1 cellular context compared by ENCODE assay signal in the genomic region with DNA sequence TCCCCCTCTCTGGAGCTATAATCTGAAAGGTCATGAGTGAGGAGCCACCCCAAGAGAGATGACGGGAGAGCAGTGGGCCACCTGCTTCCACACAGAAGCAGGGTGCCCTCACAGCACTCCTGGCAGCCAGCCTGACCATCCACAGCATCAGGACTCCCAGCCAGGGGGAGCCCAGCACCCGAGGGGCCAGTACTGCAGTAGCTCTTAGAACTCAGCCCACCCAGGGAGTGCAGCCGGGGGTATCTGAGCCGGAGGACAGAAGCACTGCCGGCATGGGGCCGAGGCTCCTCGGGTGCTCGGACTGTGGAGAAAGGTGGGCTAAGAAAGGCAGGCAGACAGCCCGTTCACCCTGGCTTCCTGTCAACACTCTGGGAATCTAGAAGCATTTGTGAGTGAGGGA.
TF ChIP-seq lines count a peak whose summit lies in the region.

No MANE protein-coding gene starts in this region.

TF ChIP-seq in HepG2, 621 proteins besides CTCF, POLR2A, EP300 and RAD21:
- TF ChIP-seq, protein P1, sequence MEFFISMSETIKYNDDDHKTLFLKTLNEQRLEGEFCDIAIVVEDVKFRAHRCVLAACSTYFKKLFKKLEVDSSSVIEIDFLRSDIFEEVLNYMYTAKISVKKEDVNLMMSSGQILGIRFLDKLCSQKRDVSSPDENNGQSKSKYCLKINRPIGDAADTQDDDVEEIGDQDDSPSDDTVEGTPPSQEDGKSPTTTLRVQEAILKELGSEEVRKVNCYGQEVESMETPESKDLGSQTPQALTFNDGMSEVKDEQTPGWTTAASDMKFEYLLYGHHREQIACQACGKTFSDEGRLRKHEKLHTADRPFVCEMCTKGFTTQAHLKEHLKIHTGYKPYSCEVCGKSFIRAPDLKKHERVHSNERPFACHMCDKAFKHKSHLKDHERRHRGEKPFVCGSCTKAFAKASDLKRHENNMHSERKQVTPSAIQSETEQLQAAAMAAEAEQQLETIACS (CRISPR knock-in tag; IDR thresholded peaks at IDR 0.05) = no peak
- TF ChIP-seq MATR3 (CRISPR knock-in tag; IDR thresholded peaks at IDR 0.05) (no peak), ZNF367 (CRISPR knock-in tag; IDR thresholded peaks at IDR 0.05; ENCODE audit: borderline replicate concordance) (no peak), NONO (IDR thresholded peaks at IDR 0.05) (no peak), NONO (CRISPR knock-in tag; conservative IDR thresholded peaks at IDR 0.05) (no peak), FOXO1 (CRISPR knock-in tag; IDR thresholded peaks at IDR 0.05) (no peak), ADNP (CRISPR knock-in tag; IDR thresholded peaks at IDR 0.05) (no peak), ZNF101 (CRISPR knock-in tag; IDR thresholded peaks at IDR 0.05; ENCODE audit: borderline replicate concordance, low read depth) (no peak), CHD4 (IDR thresholded peaks at IDR 0.05; ENCODE audit: borderline replicate concordance, low read length) (no peak), ASH2L (IDR thresholded peaks at IDR 0.05; ENCODE audit: insufficient read length, low read depth, low read length) (no peak), ZMYM3 (CRISPR knock-in tag; IDR thresholded peaks at IDR 0.05) (no peak), ZNF670 (CRISPR knock-in tag; IDR thresholded peaks at IDR 0.05; ENCODE audit: borderline replicate concordance) (no peak), ZFP36 (IDR thresholded peaks at IDR 0.05; ENCODE audit: borderline replicate concordance, low read depth, low read length, partially characterized antibody) (no peak), TEAD3 (CRISPR knock-in tag; optimal IDR thresholded peaks at IDR 0.05; ENCODE audit: borderline replicate concordance) (no peak), SAFB2 (CRISPR knock-in tag; IDR thresholded peaks at IDR 0.05; ENCODE audit: borderline replicate concordance, low read depth) (no peak), KLF15 (CRISPR knock-in tag; IDR thresholded peaks at IDR 0.05; ENCODE audit: borderline replicate concordance) (no peak)
- TF ChIP-seq, protein P2, sequence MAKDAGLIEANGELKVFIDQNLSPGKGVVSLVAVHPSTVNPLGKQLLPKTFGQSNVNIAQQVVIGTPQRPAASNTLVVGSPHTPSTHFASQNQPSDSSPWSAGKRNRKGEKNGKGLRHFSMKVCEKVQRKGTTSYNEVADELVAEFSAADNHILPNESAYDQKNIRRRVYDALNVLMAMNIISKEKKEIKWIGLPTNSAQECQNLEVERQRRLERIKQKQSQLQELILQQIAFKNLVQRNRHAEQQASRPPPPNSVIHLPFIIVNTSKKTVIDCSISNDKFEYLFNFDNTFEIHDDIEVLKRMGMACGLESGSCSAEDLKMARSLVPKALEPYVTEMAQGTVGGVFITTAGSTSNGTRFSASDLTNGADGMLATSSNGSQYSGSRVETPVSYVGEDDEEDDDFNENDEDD (CRISPR knock-in tag; IDR thresholded peaks at IDR 0.05; ENCODE audit: borderline replicate concordance) = no peak
- TF ChIP-seq, protein P3, sequence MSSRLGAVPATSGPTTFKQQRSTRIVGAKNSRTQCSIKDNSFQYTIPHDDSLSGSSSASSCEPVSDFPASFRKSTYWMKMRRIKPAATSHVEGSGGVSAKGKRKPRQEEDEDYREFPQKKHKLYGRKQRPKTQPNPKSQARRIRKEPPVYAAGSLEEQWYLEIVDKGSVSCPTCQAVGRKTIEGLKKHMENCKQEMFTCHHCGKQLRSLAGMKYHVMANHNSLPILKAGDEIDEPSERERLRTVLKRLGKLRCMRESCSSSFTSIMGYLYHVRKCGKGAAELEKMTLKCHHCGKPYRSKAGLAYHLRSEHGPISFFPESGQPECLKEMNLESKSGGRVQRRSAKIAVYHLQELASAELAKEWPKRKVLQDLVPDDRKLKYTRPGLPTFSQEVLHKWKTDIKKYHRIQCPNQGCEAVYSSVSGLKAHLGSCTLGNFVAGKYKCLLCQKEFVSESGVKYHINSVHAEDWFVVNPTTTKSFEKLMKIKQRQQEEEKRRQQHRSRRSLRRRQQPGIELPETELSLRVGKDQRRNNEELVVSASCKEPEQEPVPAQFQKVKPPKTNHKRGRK (CRISPR knock-in tag; IDR thresholded peaks at IDR 0.05) = no peak
- TF ChIP-seq, protein P4, sequence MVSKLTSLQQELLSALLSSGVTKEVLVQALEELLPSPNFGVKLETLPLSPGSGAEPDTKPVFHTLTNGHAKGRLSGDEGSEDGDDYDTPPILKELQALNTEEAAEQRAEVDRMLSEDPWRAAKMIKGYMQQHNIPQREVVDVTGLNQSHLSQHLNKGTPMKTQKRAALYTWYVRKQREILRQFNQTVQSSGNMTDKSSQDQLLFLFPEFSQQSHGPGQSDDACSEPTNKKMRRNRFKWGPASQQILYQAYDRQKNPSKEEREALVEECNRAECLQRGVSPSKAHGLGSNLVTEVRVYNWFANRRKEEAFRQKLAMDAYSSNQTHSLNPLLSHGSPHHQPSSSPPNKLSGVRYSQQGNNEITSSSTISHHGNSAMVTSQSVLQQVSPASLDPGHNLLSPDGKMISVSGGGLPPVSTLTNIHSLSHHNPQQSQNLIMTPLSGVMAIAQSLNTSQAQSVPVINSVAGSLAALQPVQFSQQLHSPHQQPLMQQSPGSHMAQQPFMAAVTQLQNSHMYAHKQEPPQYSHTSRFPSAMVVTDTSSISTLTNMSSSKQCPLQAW (CRISPR knock-in tag; IDR thresholded peaks at IDR 0.05) = no peak
